11 cellular contexts compared by ENCODE assay signal in the genomic region with DNA sequence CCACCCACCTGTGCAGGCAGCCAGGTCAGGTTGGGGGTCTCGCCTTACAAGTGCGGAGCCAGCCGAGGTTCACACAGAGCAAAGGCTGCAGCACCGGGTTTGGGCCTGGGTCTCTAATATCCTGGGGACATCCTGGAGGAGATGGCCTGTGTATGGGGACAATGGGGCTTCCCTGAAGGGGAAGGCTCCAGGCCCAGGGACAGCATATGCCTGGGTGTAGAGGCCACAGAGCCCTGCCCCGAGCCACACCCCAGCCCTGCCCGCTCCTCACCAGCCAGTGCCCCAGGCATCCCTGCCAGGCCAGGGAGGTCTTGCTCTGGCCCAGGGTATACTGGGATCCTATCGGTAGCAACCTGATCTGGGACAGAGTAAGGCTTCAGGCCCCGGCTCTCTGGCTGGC. TPM values are rescaled to one million over a fixed set of nuclear protein-coding genes. Genes with fewer than 3 reads are reported as not detected.
DNase-seq lines count a peak whose midpoint lies in the region; ATAC-seq and TF ChIP-seq lines count a peak whose summit lies in the region.
"Had no signal": no experiment of that assay in that cellular context is flagged by ENCODE, and none has a peak within 500 bp of the region (broad histone marks: within the 10 kb centered on the region; RNA-seq: fewer than 3 reads in every experiment).

No MANE protein-coding gene starts in this region.

- no peaks in the 10 kb centered on the region for H3K9me3 ChIP-seq in HUES48 (ENCODE audit: control insufficient read depth, insufficient read depth, low read length)
- no peaks in the 10 kb centered on the region for H3K9me3 ChIP-seq in body of pancreas
- no peaks in the 10 kb centered on the region for H3K9me3 ChIP-seq in right lobe of liver
- H3K9me3 ChIP-seq in stomach, result no peaks in the 10 kb centered on the region

- 76% methylated on average over 8 of the region's 8 CpGs; no CpG with 5 or more reads in 1 of the 2 donors for WGBS in body of pancreas, 2 donors
- no CpG with 5 or more reads among the region's 8 CpGs for WGBS in right lobe of liver (ENCODE audit: insufficient coverage, low coverage, low lambda C conversion rate, missing lambda C conversion rate)
- WGBS in stomach, 5 donors, result 49 to 81% (median 67%) methylated on average over 3 to 8 of the region's 8 CpGs

- ATAC-seq in body of pancreas (no peak), right lobe of liver (peak; percentile 7 to 24 (median 9)), HG03280 (IDR thresholded peaks at IDR 0.05; ENCODE audit: unreplicated experiment) (no peak)

- no peak for TF ChIP-seq POLR2A in body of pancreas (IDR thresholded peaks at IDR 0.05)
- TF ChIP-seq POLR2A in right lobe of liver (IDR thresholded peaks at IDR 0.05), result no peak
- no peak for TF ChIP-seq POLR2A in stomach (IDR thresholded peaks at IDR 0.05)

- no peak for DNase-seq in body of pancreas
- no peak for DNase-seq in right lobe of liver
- DNase-seq in stomach, result no peak
- DNase-seq in stimulated activated CD4-positive, alpha-beta T cell treated with anti-CD3 and anti-CD28 coated beads, Interleukin-15, amount 100 ng/mL, for 24 hours, result no peak
- no peak for DNase-seq in GM03348 (ENCODE audit: low spot score)
- no peak for DNase-seq in activated CD8-positive, alpha-beta memory T cell treated with anti-CD3 and anti-CD28 coated beads, Interleukin-2, amount 50 U/mL, for 4 hours
- DNase-seq: activated CD8-positive, alpha-beta memory T cell treated with anti-CD3 and anti-CD28 coated beads for 24 hours; MM.1S had no signal

- TF ChIP-seq CTCF in body of pancreas (IDR thresholded peaks at IDR 0.05) (no peak), right lobe of liver (IDR thresholded peaks at IDR 0.05) (no peak), stomach (IDR thresholded peaks at IDR 0.05) (no peak)

- H3K36me3 ChIP-seq in HUES48 (ENCODE audit: control insufficient read depth, insufficient read depth, low read length) (no peaks in the 10 kb centered on the region), body of pancreas (replicated peaks in 1 of 2; ENCODE audit: insufficient read depth in 1 of 2, low read depth in 2 of 2) (no peaks in the 10 kb centered on the region), right lobe of liver (no peaks in the 10 kb centered on the region), stomach (no peaks in the 10 kb centered on the region)

- no peak for TF ChIP-seq EP300 in stomach (IDR thresholded peaks at IDR 0.05)

- H3K4me1 ChIP-seq in HUES48 (ENCODE audit: control insufficient read depth, insufficient read depth, low read length) (peaks cover 24% of the 10 kb centered on the region), body of pancreas (peaks cover 62% of the 10 kb centered on the region), right lobe of liver (peaks cover 0 to 63% (median 37%) of the 10 kb centered on the region in 4 donors), stomach (peaks cover 32 to 89% (median 69%) of the 10 kb centered on the region in 4 donors)

- H3K27ac ChIP-seq in HUES48 (ENCODE audit: low read depth, low read length) (peak overlapping the region; percentile 26), body of pancreas (peak overlapping the region; percentile 60 to 88 (median 81)), right lobe of liver (peak overlapping the region; percentile 79 to 83 (median 80)), stomach (peak overlapping the region; percentile 61 to 86 (median 83))

- H3K27me3 ChIP-seq in HUES48 (ENCODE audit: control insufficient read depth, insufficient read depth, low read length) (no peaks in the 10 kb centered on the region), body of pancreas (no peaks in the 10 kb centered on the region), right lobe of liver (no peaks in the 10 kb centered on the region), stomach (no peaks in the 10 kb centered on the region)

- intact Hi-C loops in body of pancreas (cut with DNase I), result no loop called here
- intact Hi-C loops in right lobe of liver (cut with DNase I), result no loop called here
- intact Hi-C loops in stomach (cut with DNase I; ENCODE audit: low total_unique reads), result no loop called here

- no peak overlapping the region for H3K9ac ChIP-seq in HUES48 (ENCODE audit: low read depth, low read length)

- no peak overlapping the region for H3K4me3 ChIP-seq in HUES48 (ENCODE audit: low read depth, low read length)
- no peak overlapping the region for H3K4me3 ChIP-seq in body of pancreas
- no peak overlapping the region for H3K4me3 ChIP-seq in right lobe of liver
- H3K4me3 ChIP-seq in stomach, result peak overlapping the region in 3 of 4 donors; percentile 11 to 30 (median 25)

RNA-seq across cellular contexts. Expression of a gene that starts 9.1 kb away (rescaled TPM):
- 10 to 100 TPM; 11.2 to 32.0 TPM for total RNA-seq in body of pancreas
- total RNA-seq in right lobe of liver, result 10 to 100 TPM; 10.3 to 59.3 (median 37.6) TPM
- total RNA-seq in stomach, result 10 to 100 TPM; 16.2 to 79.1 (median 20.5) TPM
- 10 to 100 TPM in 1 of 3 donors, 1 to 10 TPM in 2; 4.1 to 10.8 (median 4.3) TPM for polyA plus RNA-seq in stomach

RNA-seq across cellular contexts. Expression of a gene that starts 47.1 kb away (rescaled TPM):
- total RNA-seq in body of pancreas, result not detected
- total RNA-seq in right lobe of liver, result 1 to 10 TPM in 4 of 6 experiments, under 1 TPM in 1, not detected in 1; 0.42 to 5.8 (median 1.4) TPM
- total RNA-seq in stomach, result 1 to 10 TPM in 1 of 5 donors, under 1 TPM in 2, not detected in 2; under 0.01 to 1.4 (median 0.45) TPM
- polyA plus RNA-seq in stomach, result not detected
- total RNA-seq: bronchial epithelial cell had no signal

Comparison
In these comparisons a context has a peak if more than half of its experiments do, and no peak if none do; other contexts are left out.
1. H3K27ac ChIP-seq: peak in every context shown above with its lines; median percentile 83 in stomach; 81 in body of pancreas; 80 in right lobe of liver; 26 in HUES48.
2. H3K4me3 ChIP-seq: peak in stomach (3 of 4); none in HUES48 (single experiment), body of pancreas (0 of 2) and right lobe of liver (0 of 3).
3. ATAC-seq: peak in right lobe of liver (4 of 4); none in body of pancreas (single experiment) and HG03280 (single experiment).